1 cellular context compared by ENCODE assay signal in genomic region chr11:33258631-33259184, GRCh38.
TF ChIP-seq lines count a peak whose summit lies in the region.

No MANE protein-coding gene starts in this region.

TF ChIP-seq in K562, 482 proteins besides CTCF, POLR2A, EP300 and RAD21 (continued from another document and continues in another):
- TF ChIP-seq MNT (conservative IDR thresholded peaks at IDR 0.05) (peak in 1 of 2 experiments; percentile 81), CBX1 (IDR thresholded peaks at IDR 0.05; ENCODE audit: low read depth) (no peak), HNRNPL (IDR thresholded peaks at IDR 0.05; ENCODE audit: low read depth, low read length) (no peak), TAF9B (IDR thresholded peaks at IDR 0.05; ENCODE audit: partially characterized antibody) (no peak), JUN (IDR thresholded peaks at IDR 0.05; ENCODE audit: borderline replicate concordance, low read depth, low read length) (no peak), JUN (CRISPR knock-in tag; IDR thresholded peaks at IDR 0.05; ENCODE audit: borderline replicate concordance) (no peak), SRF (CRISPR knock-in tag; IDR thresholded peaks at IDR 0.05) (no peak), FOXO4 (CRISPR knock-in tag; IDR thresholded peaks at IDR 0.05) (no peak), CLOCK (CRISPR knock-in tag; IDR thresholded peaks at IDR 0.05; ENCODE audit: borderline replicate concordance) (no peak), HNRNPLL (IDR thresholded peaks at IDR 0.05; ENCODE audit: low read depth, low read length, poor library complexity, severe bottlenecking) (peak; percentile 98), ARID4B (CRISPR knock-in tag; IDR thresholded peaks at IDR 0.05) (0 out of 2 replicates have a peak, but pooled peaks have one; percentile 5), ZBTB9 (CRISPR knock-in tag; IDR thresholded peaks at IDR 0.05) (no peak), ZNF655 (CRISPR knock-in tag; IDR thresholded peaks at IDR 0.05) (no peak), ZNF717 (CRISPR knock-in tag; IDR thresholded peaks at IDR 0.05) (no peak), ARNT (IDR thresholded peaks at IDR 0.05) (no peak), SMAD4 (CRISPR knock-in tag; conservative IDR thresholded peaks at IDR 0.05) (no peak), PURB (CRISPR knock-in tag; IDR thresholded peaks at IDR 0.05; ENCODE audit: low read depth) (no peak), RBM25 (IDR thresholded peaks at IDR 0.05; ENCODE audit: low read depth, low read length, severe bottlenecking) (peak; percentile 26), VEZF1 (CRISPR knock-in tag; IDR thresholded peaks at IDR 0.05) (no peak), CBX2 (IDR thresholded peaks at IDR 0.05; ENCODE audit: insufficient read depth, low read length, poor library complexity, severe bottlenecking) (no peak), MAZ (CRISPR knock-in tag; conservative IDR thresholded peaks at IDR 0.05 in 1 of 2, IDR thresholded peaks at IDR 0.05 in 1 of 2) (no peak), ZNF24 (IDR thresholded peaks at IDR 0.05) (peak; percentile 58; the same call in 1 of the 2 replicates), BCOR (IDR thresholded peaks at IDR 0.05) (no peak), TBP (optimal IDR thresholded peaks at IDR 0.05; ENCODE audit: low read depth, low read length) (peak; percentile 7), PRPF4 (IDR thresholded peaks at IDR 0.05; ENCODE audit: insufficient read depth, low read depth, low read length, poor library complexity, severe bottlenecking) (no peak), RBM14 (IDR thresholded peaks at IDR 0.05; ENCODE audit: borderline replicate concordance, insufficient read depth, low read depth, low read length) (no peak), JUND (IDR thresholded peaks at IDR 0.05; ENCODE audit: borderline replicate concordance, low read depth, low read length) (no peak), JUND (tag; IDR thresholded peaks at IDR 0.05; ENCODE audit: borderline replicate concordance, low read depth, low read length) (no peak), NKRF (IDR thresholded peaks at IDR 0.05; ENCODE audit: borderline replicate concordance) (peak; percentile 62; the same call in 1 of the 2 replicates), ZNF41 (CRISPR knock-in tag; conservative IDR thresholded peaks at IDR 0.05) (no peak), AFF1 (IDR thresholded peaks at IDR 0.05; ENCODE audit: low read depth in 1 of 2, partially characterized antibody in 2 of 2) (peak in 1 of 2 experiments; percentile 8), THAP12 (CRISPR knock-in tag; IDR thresholded peaks at IDR 0.05) (no peak), ZNF695 (CRISPR knock-in tag; IDR thresholded peaks at IDR 0.05) (no peak)
